ENCODE assay signal across 17 cellular contexts in genomic region chr7:148344406-148344805, GRCh38.
A peak's percentile ranks its signal among the peaks of the same experiment; 100 is the strongest.
DNase-seq lines count a peak whose midpoint lies in the region.
"Had no signal": no experiment of that assay in that cellular context is flagged by ENCODE, and none has a peak within 500 bp of the region (broad histone marks: within the 10 kb centered on the region; RNA-seq: fewer than 3 reads in every experiment).

No MANE protein-coding gene starts in this region.

- no peak overlapping the region for H3K9ac ChIP-seq in mesendoderm (ENCODE audit: low read length)
- H3K9ac ChIP-seq: GM23248 had no signal

- H3K9me3 ChIP-seq in neuron (ENCODE audit: low read length): no peaks in the 10 kb centered on the region
- H3K9me3 ChIP-seq: A549, Caco-2, HAP-1 had no signal

- H3K36me3 ChIP-seq in mesendoderm (ENCODE audit: control insufficient read depth, insufficient read depth, low read length): no peaks in the 10 kb centered on the region
- no peaks in the 10 kb centered on the region for H3K36me3 ChIP-seq in neuron (ENCODE audit: insufficient read depth, low read length)
- H3K36me3 ChIP-seq: HAP-1 had no signal

- peak overlapping the region; percentile 15 for H3K56ac ChIP-seq in mesendoderm (ENCODE audit: low read length)

- no peak overlapping the region for H2BK5ac ChIP-seq in mesendoderm (ENCODE audit: low read length)

- H2AK5ac ChIP-seq in mesendoderm (ENCODE audit: low read length): no peak overlapping the region

- no peak overlapping the region for H2BK15ac ChIP-seq in mesendoderm (replicated peaks; ENCODE audit: low read depth)

- peak overlapping the region; percentile 18 for H3K27ac ChIP-seq in mesendoderm (ENCODE audit: low read depth, low read length)
- H3K27ac ChIP-seq: 22Rv1, A549, C4-2B, GM23248 had no signal

- peak overlapping the region; percentile 1 for H2AFZ ChIP-seq in neuron (ENCODE audit: low read depth, low read length)
- H2AFZ ChIP-seq: GM23248 had no signal

- H3K18ac ChIP-seq in mesendoderm (ENCODE audit: low read length): no peak overlapping the region

- H3K4ac ChIP-seq in mesendoderm (ENCODE audit: low read depth, low read length): peak overlapping the region; percentile 93

- no peak overlapping the region for H4K8ac ChIP-seq in mesendoderm (ENCODE audit: low read depth, low read length)

- DNase-seq in NCI-H82 (lab: John Stamatoyannopoulos, UW) (peak; percentile 73), NCI-H82 treated with DMSO at 0.1 percent for 48 hours (lab: John Stamatoyannopoulos, UW; ENCODE audit: unreplicated experiment) (no peak), mesendoderm (peak; percentile 77), NAMALWA (ENCODE audit: low spot score) (no peak), ureter (ENCODE audit: low spot score) (no peak)
- DNase-seq in stimulated activated CD4-positive, alpha-beta T cell treated with anti-CD3 and anti-CD28 coated beads, Interleukin-4, amount 100 ng/mL, for 4 hours: no peak
- DNase-seq: AML-193; Caco-2; CD4-positive, alpha-beta T cell; DMS79; GDM1; GM23248 had no signal

- H4K5ac ChIP-seq in mesendoderm (ENCODE audit: low read length): no peak overlapping the region

- no peak overlapping the region for H3K4me3 ChIP-seq in mesendoderm (ENCODE audit: low read length)
- H3K4me3 ChIP-seq in neuron (ENCODE audit: low read length): no peak overlapping the region
- H3K4me3 ChIP-seq: A549, GM23248, HAP-1 had no signal

- peaks cover 72% of the 10 kb centered on the region for H3K79me2 ChIP-seq in mesendoderm (ENCODE audit: control insufficient read depth, insufficient read depth, low read length)

- H3K4me1 ChIP-seq in mesendoderm (ENCODE audit: control insufficient read depth, low read depth, low read length): peaks cover 14% of the 10 kb centered on the region
- H3K4me1 ChIP-seq in neuron (ENCODE audit: insufficient read depth, low read length): peaks cover 31% of the 10 kb centered on the region

- H3K27me3 ChIP-seq in mesendoderm (ENCODE audit: insufficient read depth, low read length, poor library complexity) (no peaks in the 10 kb centered on the region), neuron (ENCODE audit: insufficient read depth, low read length) (no peaks in the 10 kb centered on the region)

- peaks cover 3% of the 10 kb centered on the region for H3K79me1 ChIP-seq in mesendoderm (ENCODE audit: low read length)

- H3K4me2 ChIP-seq in mesendoderm (ENCODE audit: low read length): no peak overlapping the region
- H3K4me2 ChIP-seq: A549 had no signal

- WGBS in mesendoderm (ENCODE audit: extremely low coverage, insufficient coverage, low lambda C conversion rate): no CpG with 5 or more reads among the region's 1 CpG

- no peak overlapping the region for H3K23ac ChIP-seq in mesendoderm (ENCODE audit: low read length)

- no peak overlapping the region for H2BK120ac ChIP-seq in mesendoderm (ENCODE audit: low read depth, low read length)

Comparison
In these comparisons a context has a peak if more than half of its experiments do, and no peak if none do; other contexts are left out.
1. DNase-seq: peak in NCI-H82 (single experiment) and mesendoderm (single experiment); none in NCI-H82 treated with DMSO at 0.1 percent for 48 hours (single experiment), NAMALWA (single experiment), stimulated activated CD4-positive, alpha-beta T cell treated with anti-CD3 and anti-CD28 coated beads, Interleukin-4, amount 100 ng/mL, for 4 hours (0 of 2) and ureter (single experiment).